In the genomic region with DNA sequence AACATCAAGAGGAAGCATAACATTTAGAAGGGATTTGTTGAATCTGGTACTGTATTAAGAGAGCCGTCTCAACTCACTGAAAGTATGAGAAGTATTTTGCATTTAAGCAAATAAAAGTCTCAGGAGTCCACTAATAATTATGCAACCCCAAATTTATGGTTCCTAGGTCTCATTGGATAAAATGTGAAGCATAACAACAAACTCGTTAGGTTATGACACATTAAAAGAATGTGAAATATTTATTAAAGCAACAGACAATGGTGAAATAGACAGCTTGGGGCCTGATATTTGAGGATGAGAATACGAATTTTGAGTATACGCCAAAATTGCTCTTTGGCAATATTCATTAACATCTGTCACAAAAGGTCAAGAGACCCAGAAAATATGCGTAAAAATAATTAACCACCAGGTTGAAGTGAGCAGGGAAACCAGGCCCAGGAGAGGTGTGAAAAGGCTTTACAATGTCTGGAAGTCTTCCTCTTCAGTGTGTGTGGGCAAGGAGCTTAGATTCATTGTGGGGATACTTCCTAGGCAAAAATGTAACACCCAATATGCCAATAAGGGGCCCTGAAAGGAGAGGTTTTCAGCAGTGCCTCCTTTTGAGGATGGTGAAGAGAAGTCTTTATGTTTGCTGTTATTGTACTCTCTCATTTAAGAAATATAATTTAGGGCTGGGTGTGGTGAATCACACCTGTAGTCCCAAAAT, we compare ENCODE assay signal across 25 cellular contexts.
DNase-seq lines count a peak whose midpoint lies in the region; FAIRE-seq and TF ChIP-seq lines count a peak whose summit lies in the region.
"Had no signal": no experiment of that assay in that cellular context is flagged by ENCODE, and none has a peak within 500 bp of the region (broad histone marks: within the 10 kb centered on the region; RNA-seq: fewer than 3 reads in every experiment).

No MANE protein-coding gene starts in this region.

- H3K27me3 ChIP-seq in GM23248 (replicated peaks; ENCODE audit: insufficient read depth): no peaks in the 10 kb centered on the region
- H3K27me3 ChIP-seq: heart left ventricle, SJSA1, upper lobe of right lung had no signal

- no peak overlapping the region for H2AFZ ChIP-seq in GM23248

- WGBS in GM23248 (ENCODE audit: low coverage in 1 of 2, low lambda C conversion rate in 2 of 2, missing lambda C conversion rate in 2 of 2), 2 experiments: 17 to 19% methylated on average over 5 of the region's 5 CpGs

- H3K9me3 ChIP-seq in GM23248 (ENCODE audit: low read depth): no peaks in the 10 kb centered on the region
- H3K9me3 ChIP-seq: heart left ventricle, SJSA1, upper lobe of right lung had no signal

- no peak overlapping the region for H3K4me3 Mint-ChIP-seq in nephron
- H3K4me3 Mint-ChIP-seq: CD4-positive, alpha-beta T cell; T-helper 1 cell treated with Interleukin-12 subunit alpha and Interleukin-12 subunit beta and Interleukin-4 antibody, amounts not matched to agents 30 μg/mL and 1 μg/mL, for 36 hours had no signal

- H3K36me3 ChIP-seq in GM23248 (ENCODE audit: low read depth): no peaks in the 10 kb centered on the region
- H3K36me3 ChIP-seq: heart left ventricle, SJSA1, upper lobe of right lung had no signal

- no peaks in the 10 kb centered on the region for H3K79me2 ChIP-seq in GM23248 (ENCODE audit: insufficient read depth)

- no peaks in the 10 kb centered on the region for H3K36me3 Mint-ChIP-seq in nephron (ENCODE audit: low read depth)

- peak; percentile 35 for DNase-seq in AG09319 (ENCODE audit: extremely low read depth, low read depth)
- DNase-seq in GM23248: peak; percentile 66
- no peak for DNase-seq in activated T-cell treated with anti-CD3 and anti-CD28 coated beads, Interleukin-2, amount 50 U/mL, for 1 hour
- DNase-seq in substantia nigra (lab: John Stamatoyannopoulos, UW): no peak
- no peak for DNase-seq in KBM-7
- DNase-seq in HuH-7 (ENCODE audit: low spot score): no peak
- DNase-seq: ACHN; activated naive CD4-positive, alpha-beta T cell treated with Interleukin-2 at 50 U/mL for 16 hours; activated T-cell treated with anti-CD3 and anti-CD28 coated beads, Interleukin-2, amount 50 U/mL, for 48 hours; CD4-positive, alpha-beta T cell; GOT3; heart left ventricle; Karpas-422; left cardiac atrium; mesendoderm; NCI-H187; NCI-H69; nucleus accumbens; small intestine; stimulated activated CD4-positive, alpha-beta T cell treated with anti-CD3 and anti-CD28 coated beads, Interleukin-1b, Interleukin-23, amount 100 ng/mL, for 48 hours; upper lobe of right lung had no signal

- H3K27ac Mint-ChIP-seq in nephron: peak overlapping the region in 2 of 3 experiments; percentile 42 to 53
- H3K27ac Mint-ChIP-seq: CD4-positive, alpha-beta T cell; T-helper 1 cell treated with Interleukin-12 subunit alpha and Interleukin-12 subunit beta and Interleukin-4 antibody, amounts not matched to agents 30 μg/mL and 1 μg/mL, for 36 hours had no signal

- H3K4me2 ChIP-seq in GM23248 (ENCODE audit: unreplicated experiment): peak overlapping the region; percentile 3

- H3K4me1 Mint-ChIP-seq in nephron: peaks cover 24% of the 10 kb centered on the region

- H4K20me1 ChIP-seq in GM23248 (ENCODE audit: insufficient read depth): no peaks in the 10 kb centered on the region

- TF ChIP-seq CTCF in AG09319 (IDR thresholded peaks at IDR 0.05; ENCODE audit: low read depth, low read length): no peak
- no peak for TF ChIP-seq CTCF in nephron (IDR thresholded peaks at IDR 0.05; ENCODE audit: unreplicated experiment in 3 of 3)

- H3K27ac ChIP-seq in GM23248 (peak overlapping the region; percentile 11; the same call in 1 of the 2 replicates), substantia nigra (ENCODE audit: low read depth, low read length, poor library complexity, severe bottlenecking) (no peak overlapping the region)
- H3K27ac ChIP-seq: heart left ventricle, SJSA1, upper lobe of right lung had no signal

- peaks cover 20% of the 10 kb centered on the region; the same call in 1 of the 2 replicates for H3F3A ChIP-seq in GM23248 (ENCODE audit: insufficient read depth)

- H3K27me3 Mint-ChIP-seq in nephron (ENCODE audit: low read depth): no peaks in the 10 kb centered on the region
- H3K27me3 Mint-ChIP-seq: CD4-positive, alpha-beta T cell had no signal

- H3K9me2 ChIP-seq in GM23248 (ENCODE audit: insufficient read depth): no peaks in the 10 kb centered on the region

- H3K9ac ChIP-seq in GM23248: no peak overlapping the region

- H3K4me1 ChIP-seq in GM23248 (ENCODE audit: insufficient read depth): peaks cover 34% of the 10 kb centered on the region
- H3K4me1 ChIP-seq: upper lobe of right lung had no signal

- H3K4me3 ChIP-seq in GM23248: no peak overlapping the region
- H3K4me3 ChIP-seq: heart left ventricle, SJSA1, upper lobe of right lung had no signal

- H3K9me3 Mint-ChIP-seq in nephron: no peaks in the 10 kb centered on the region

- in situ Hi-C loops in GM23248 (cut with MboI): no loop called here
- in situ Hi-C loops in KBM-7 (cut with MboI; ENCODE audit: low pct_unique_long_range_greater_than_20kb, low sequenced_read_pairs): no loop called here

- peak; percentile 96 for FAIRE-seq in endometrium (lab: Jason Lieb, UNC)
- FAIRE-seq: small intestine had no signal

Comparison
In these comparisons a context has a peak if more than half of its experiments do, and no peak if none do; other contexts are left out.
1. DNase-seq: peak in AG09319 (single experiment) and GM23248 (single experiment); none in activated T-cell treated with anti-CD3 and anti-CD28 coated beads, Interleukin-2, amount 50 U/mL, for 1 hour (single experiment), substantia nigra (0 of 49), KBM-7 (single experiment) and HuH-7 (single experiment).